1 cellular context compared by ENCODE assay signal in the genomic region with DNA sequence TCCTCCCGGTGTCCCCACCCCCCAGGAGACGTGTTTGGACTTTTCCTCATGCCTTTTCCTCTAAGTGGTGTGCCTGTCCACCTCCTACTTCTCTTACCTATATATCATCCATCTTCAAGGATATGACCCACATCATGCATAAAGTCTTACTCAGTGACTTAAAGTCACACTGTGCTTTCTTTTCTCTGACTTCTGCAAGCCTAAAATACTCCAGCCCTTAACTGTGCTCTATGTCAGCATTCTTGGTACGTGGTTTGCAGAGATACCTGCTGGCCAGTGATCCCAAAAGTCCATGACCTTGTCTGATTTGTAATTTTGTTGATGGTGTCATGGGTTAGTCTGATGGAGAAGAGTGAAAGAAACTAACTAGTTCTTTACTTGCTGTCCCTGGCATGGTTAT.
TF ChIP-seq lines count a peak whose summit lies in the region.

No MANE protein-coding gene starts in this region.

TF ChIP-seq in HepG2, 621 proteins besides CTCF, POLR2A, EP300 and RAD21 (continued from another document):
- TF ChIP-seq, protein P1, sequence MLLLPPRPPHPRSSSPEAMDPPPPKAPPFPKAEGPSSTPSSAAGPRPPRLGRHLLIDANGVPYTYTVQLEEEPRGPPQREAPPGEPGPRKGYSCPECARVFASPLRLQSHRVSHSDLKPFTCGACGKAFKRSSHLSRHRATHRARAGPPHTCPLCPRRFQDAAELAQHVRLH (CRISPR knock-in tag; IDR thresholded peaks at IDR 0.05; ENCODE audit: borderline replicate concordance, low read depth), result no peak
